Comparison of ENCODE assay signal across 8 cellular contexts in genomic region chr17:38922538-38923291, GRCh38. TPM values are rescaled to one million over a fixed set of nuclear protein-coding genes. Genes with fewer than 3 reads are reported as not detected.
DNase-seq lines count a peak whose midpoint lies in the region; ATAC-seq and TF ChIP-seq lines count a peak whose summit lies in the region.

No MANE protein-coding gene starts in this region.

- H3K27me3 Mint-ChIP-seq in activated T-helper 2 cell treated with anti-CD3 and anti-CD28 coated beads, Interferon-gamma antibody, Interleukin-2, Interleukin-4, amounts not matched to agents 10 μg/mL and 5 μg/mL and 100 μg/mL, durations not matched to agents 14 hours and 24 hours and 36 hours (ENCODE audit: low read depth), result no peaks in the 10 kb centered on the region

- BruUV-seq in A673 (replicated peaks; lab: Mats Ljungman, UMichigan), result no TSS peak

- H3K9ac ChIP-seq in HUES6 (ENCODE audit: low read length), result peak overlapping the region; percentile 0

- no peak overlapping the region for H3K27ac Mint-ChIP-seq in activated T-helper 2 cell treated with anti-CD3 and anti-CD28 coated beads, Interferon-gamma antibody, Interleukin-2, Interleukin-4, amounts not matched to agents 10 μg/mL and 5 μg/mL and 100 μg/mL, durations not matched to agents 14 hours and 24 hours and 36 hours

- CTCF ChIA-PET in A673 (lab: Charles Lee), result no interaction called here

- no peak overlapping the region for H3K4me3 ChIP-seq in A673 (ENCODE audit: low read depth, low read length, poor library complexity, severe bottlenecking)
- no peak overlapping the region for H3K4me3 ChIP-seq in HUES6 (ENCODE audit: low read depth, low read length)
- no peak overlapping the region for H3K4me3 ChIP-seq in cardiac muscle cell

- no peaks in the 10 kb centered on the region for H3K27me3 ChIP-seq in A673 (replicated peaks; ENCODE audit: insufficient read depth, low read depth, low read length, poor library complexity)
- H3K27me3 ChIP-seq in HUES6 (ENCODE audit: control insufficient read depth, insufficient read depth, low read length), result no peaks in the 10 kb centered on the region
- no peaks in the 10 kb centered on the region for H3K27me3 ChIP-seq in cardiac muscle cell

- H3K9me3 Mint-ChIP-seq in activated T-helper 2 cell treated with anti-CD3 and anti-CD28 coated beads, Interferon-gamma antibody, Interleukin-2, Interleukin-4, amounts not matched to agents 10 μg/mL and 5 μg/mL and 100 μg/mL, durations not matched to agents 14 hours and 24 hours and 36 hours, result no peaks in the 10 kb centered on the region

- POLR2A ChIA-PET in A673 (lab: Charles Lee; ENCODE audit: low non-redundant PET), result no interaction called here

- H3K36me3 Mint-ChIP-seq in activated T-helper 2 cell treated with anti-CD3 and anti-CD28 coated beads, Interferon-gamma antibody, Interleukin-2, Interleukin-4, amounts not matched to agents 10 μg/mL and 5 μg/mL and 100 μg/mL, durations not matched to agents 14 hours and 24 hours and 36 hours (ENCODE audit: low read depth), result peaks cover 25% of the 10 kb centered on the region

- H3K9me3 ChIP-seq in A673 (ENCODE audit: low read depth, low read length, poor library complexity, severe bottlenecking), result no peaks in the 10 kb centered on the region
- H3K9me3 ChIP-seq in HUES6 (ENCODE audit: control insufficient read depth, insufficient read depth, low read depth, low read length), result no peaks in the 10 kb centered on the region
- no peaks in the 10 kb centered on the region for H3K9me3 ChIP-seq in cardiac muscle cell (ENCODE audit: low read depth)

- ATAC-seq in HG02759 (IDR thresholded peaks at IDR 0.05; ENCODE audit: unreplicated experiment) (no peak), GM21576 (IDR thresholded peaks at IDR 0.05; ENCODE audit: unreplicated experiment) (no peak)

- intact Hi-C loops in A673 (cut with micrococcal nuclease; ENCODE audit: unreplicated experiment), result no loop called here
- intact Hi-C loops in activated T-helper 2 cell treated with anti-CD3 and anti-CD28 coated beads, Interferon-gamma antibody, Interleukin-2, Interleukin-4, amounts not matched to agents 10 μg/mL and 5 μg/mL and 100 μg/mL, durations not matched to agents 14 hours and 24 hours and 36 hours (cut with micrococcal nuclease), result no loop called here

- DNase-seq in A673 (ENCODE audit: low spot score) (peak; percentile 64), cardiac muscle cell (ENCODE audit: low read depth in 1 of 2, low spot score in 1 of 2) (peak in 1 of 2 donors; percentile 90), retina (peak; percentile 34), HuH-7 (ENCODE audit: low spot score) (no peak)
- peak; percentile 6 for DNase-seq in activated T-helper 2 cell treated with anti-CD3 and anti-CD28 coated beads, Interferon-gamma antibody, Interleukin-2, Interleukin-4, amounts not matched to agents 10 μg/mL and 5 μg/mL and 100 μg/mL, durations not matched to agents 14 hours and 24 hours and 36 hours (ENCODE audit: low spot score)

- TF ChIP-seq CTCF in A673 (conservative IDR thresholded peaks at IDR 0.05; ENCODE audit: low read depth, low read length) (no peak), cardiac muscle cell (IDR thresholded peaks at IDR 0.05; ENCODE audit: low read depth, low read length) (no peak)

- no peak overlapping the region for H3K4me3 Mint-ChIP-seq in activated T-helper 2 cell treated with anti-CD3 and anti-CD28 coated beads, Interferon-gamma antibody, Interleukin-2, Interleukin-4, amounts not matched to agents 10 μg/mL and 5 μg/mL and 100 μg/mL, durations not matched to agents 14 hours and 24 hours and 36 hours (ENCODE audit: low read depth)

- H3K27ac ChIP-seq in A673 (ENCODE audit: low read depth, low read length, poor library complexity, severe bottlenecking) (no peak overlapping the region), HUES6 (ENCODE audit: low read depth, low read length) (no peak overlapping the region), cardiac muscle cell (peak overlapping the region; percentile 86)

- H3K4me1 ChIP-seq in A673 (ENCODE audit: insufficient read depth, low read length, poor library complexity, severe bottlenecking) (peaks cover 7% of the 10 kb centered on the region), HUES6 (ENCODE audit: control insufficient read depth, insufficient read depth, low read length) (peaks cover 26% of the 10 kb centered on the region), cardiac muscle cell (ENCODE audit: low read depth) (peaks cover 48% of the 10 kb centered on the region)

- H3K36me3 ChIP-seq in A673 (ENCODE audit: insufficient read depth, low read length, poor library complexity, severe bottlenecking) (no peaks in the 10 kb centered on the region), HUES6 (ENCODE audit: control insufficient read depth, insufficient read depth, low read length) (peaks cover 26% of the 10 kb centered on the region), cardiac muscle cell (peaks cover 5% of the 10 kb centered on the region)

- peaks cover 26% of the 10 kb centered on the region for H3K4me1 Mint-ChIP-seq in activated T-helper 2 cell treated with anti-CD3 and anti-CD28 coated beads, Interferon-gamma antibody, Interleukin-2, Interleukin-4, amounts not matched to agents 10 μg/mL and 5 μg/mL and 100 μg/mL, durations not matched to agents 14 hours and 24 hours and 36 hours (ENCODE audit: low read depth)

RNA-seq across cellular contexts. Expression of gene FBXO47, which starts 44.5 kb away (rescaled TPM):
- total RNA-seq in A673 (2021), result not detected in 2 replicates
- total RNA-seq in activated T-helper 2 cell treated with anti-CD3 and anti-CD28 coated beads, Interferon-gamma antibody, Interleukin-2, Interleukin-4, amounts not matched to agents 10 μg/mL and 5 μg/mL and 100 μg/mL, durations not matched to agents 14 hours and 24 hours and 36 hours, result not detected in 2 replicates
- not detected in 2 replicates for total RNA-seq in cardiac muscle cell
- polyA plus RNA-seq in cardiac muscle cell, result not detected in 2 replicates

RNA-seq across cellular contexts. Expression of gene LASP1, which starts 52.9 kb away (rescaled TPM):
- total RNA-seq in A673 (2021), result 76.9 and 78.3 TPM in 2 replicates
- 151 and 156 TPM in 2 replicates for total RNA-seq in activated T-helper 2 cell treated with anti-CD3 and anti-CD28 coated beads, Interferon-gamma antibody, Interleukin-2, Interleukin-4, amounts not matched to agents 10 μg/mL and 5 μg/mL and 100 μg/mL, durations not matched to agents 14 hours and 24 hours and 36 hours
- total RNA-seq in cardiac muscle cell, result 46.0 and 51.2 TPM in 2 replicates
- polyA plus RNA-seq in cardiac muscle cell, result 28.1 and 38.0 TPM in 2 replicates
